ENCODE assay signal across 9 cellular contexts in genomic region chr3:138950006-138950644, GRCh38. TPM values are rescaled to one million over a fixed set of nuclear protein-coding genes. Genes with fewer than 3 reads are reported as not detected.
A peak's percentile ranks its signal among the peaks of the same experiment; 100 is the strongest.
DNase-seq lines count a peak whose midpoint lies in the region; ATAC-seq and TF ChIP-seq lines count a peak whose summit lies in the region.
"Had no signal": no experiment of that assay in that cellular context is flagged by ENCODE, and none has a peak within 500 bp of the region (broad histone marks: within the 10 kb centered on the region; RNA-seq: fewer than 3 reads in every experiment).

No MANE protein-coding gene starts in this region.

- TF ChIP-seq EP300 in esophagus muscularis mucosa (IDR thresholded peaks at IDR 0.05), result no peak

- no peaks in the 10 kb centered on the region for H3K9me3 Mint-ChIP-seq in neural progenitor cell

- intact Hi-C loops in esophagus muscularis mucosa (cut with DNase I), result no loop called here

- peaks cover 5% of the 10 kb centered on the region for H3F3A ChIP-seq in neural progenitor cell (ENCODE audit: low read depth)

- no peak for TF ChIP-seq POLR2A in esophagus muscularis mucosa (IDR thresholded peaks at IDR 0.05; ENCODE audit: low read depth)

- peaks cover 7 to 100% (median 61%) of the 10 kb centered on the region in 4 donors for H3K27me3 ChIP-seq in esophagus muscularis mucosa
- H3K27me3 ChIP-seq in neural progenitor cell, result peaks cover 100% of the 10 kb centered on the region

- 4% methylated on average over 15 of the region's 53 CpGs for WGBS in esophagus muscularis mucosa

- H3K36me3 ChIP-seq in esophagus muscularis mucosa (no peaks in the 10 kb centered on the region), neural progenitor cell (no peaks in the 10 kb centered on the region)

- DNase-seq in ELF-1 (ENCODE audit: low read depth, low spot score) (peak; percentile 73), RPMI7951 (ENCODE audit: low read depth) (peak; percentile 56), esophagus muscularis mucosa (ENCODE audit: extremely low spot score) (no peak), neural progenitor cell (ENCODE audit: low spot score) (peak; percentile 77), GM10266 (ENCODE audit: extremely low spot score) (no peak)
- no peak for DNase-seq in stimulated activated naive CD4-positive, alpha-beta T cell treated with Interleukin-2 at 50 U/mL for 16 hours (lab: John Stamatoyannopoulos, UW)

- no peak overlapping the region for H3K9ac ChIP-seq in neural progenitor cell

- H3K4me1 Mint-ChIP-seq in neural progenitor cell, result peaks cover 14% of the 10 kb centered on the region

- peak overlapping the region; percentile 93 for H3K4me2 ChIP-seq in neural progenitor cell

- no peak for ATAC-seq in HG03432 (IDR thresholded peaks at IDR 0.05; ENCODE audit: unreplicated experiment)
- no peak for ATAC-seq in GM19328 (IDR thresholded peaks at IDR 0.05; ENCODE audit: unreplicated experiment)

- H3K27ac Mint-ChIP-seq in neural progenitor cell, result no peak overlapping the region

- H3K4me3 Mint-ChIP-seq in neural progenitor cell, result peak overlapping the region; percentile 79

- TF ChIP-seq CTCF in esophagus muscularis mucosa (IDR thresholded peaks at IDR 0.05) (no peak), neural progenitor cell (IDR thresholded peaks at IDR 0.05) (no peak), GM10266 (IDR thresholded peaks at IDR 0.05; ENCODE audit: control insufficient read depth, insufficient read depth, low read depth, missing control alignments) (no peak)

- peak overlapping the region; percentile 44 to 57 (median 46) for H3K4me3 ChIP-seq in esophagus muscularis mucosa
- peak overlapping the region; percentile 51 for H3K4me3 ChIP-seq in neural progenitor cell

- H2AFZ ChIP-seq in neural progenitor cell (replicated peaks), result peak overlapping the region; percentile 93

- H3K27ac ChIP-seq in esophagus muscularis mucosa (replicated peaks in 1 of 4), result no peak overlapping the region
- no peak overlapping the region for H3K27ac ChIP-seq in neural progenitor cell

- H3K9me3 ChIP-seq in esophagus muscularis mucosa (no peaks in the 10 kb centered on the region), neural progenitor cell (ENCODE audit: low read depth) (no peaks in the 10 kb centered on the region)

- peaks cover 64% of the 10 kb centered on the region for H4K20me1 ChIP-seq in neural progenitor cell (ENCODE audit: low read depth)

- H3K27me3 Mint-ChIP-seq in neural progenitor cell (ENCODE audit: insufficient read depth, low read depth), result peaks cover 58% of the 10 kb centered on the region

- no peaks in the 10 kb centered on the region for H3K36me3 Mint-ChIP-seq in neural progenitor cell

- no peaks in the 10 kb centered on the region for H3K79me2 ChIP-seq in neural progenitor cell (ENCODE audit: low read depth)

- peaks cover 33 to 43% (median 39%) of the 10 kb centered on the region in 4 donors for H3K4me1 ChIP-seq in esophagus muscularis mucosa
- H3K4me1 ChIP-seq in neural progenitor cell, result peaks cover 27% of the 10 kb centered on the region

RNA-seq across cellular contexts. Expression of gene FOXL2NB, which starts 3.1 kb away (rescaled TPM):
- total RNA-seq in RPMI7951 (2014; rRNA removed; shearing (Covaris generic)), result under 0.01 TPM in 1 of 2 replicates, not detected in the other
- total RNA-seq in esophagus muscularis mucosa (not detected), neural progenitor cell (ENCODE audit: low replicate concordance) (0.09 TPM in 1 of 2 replicates, not detected in the other)

RNA-seq across cellular contexts. Expression of gene FOXL2, which starts 3.2 kb away (rescaled TPM):
- under 0.01 and 0.36 TPM in 2 replicates for total RNA-seq in RPMI7951 (2014; rRNA removed; shearing (Covaris generic))
- total RNA-seq in esophagus muscularis mucosa (under 1 TPM in 2 of 4 donors, not detected in 2; 0.17 to 0.26 TPM), neural progenitor cell (ENCODE audit: low replicate concordance) (not detected in 2 replicates)

RNA-seq across cellular contexts. Expression of gene PRR23A, which starts 55.9 kb away (rescaled TPM):
- total RNA-seq in RPMI7951 (2014; rRNA removed; shearing (Covaris generic)), result not detected in 2 replicates
- total RNA-seq in esophagus muscularis mucosa (not detected), neural progenitor cell (ENCODE audit: low replicate concordance) (not detected in 2 replicates)
- total RNA-seq: LHCN-M2 had no signal

Comparison
In these comparisons a context has a peak if more than half of its experiments do, and no peak if none do; other contexts are left out.
1. DNase-seq: peak in ELF-1 (single experiment), RPMI7951 (single experiment) and neural progenitor cell (single experiment); none in esophagus muscularis mucosa (single experiment), stimulated activated naive CD4-positive, alpha-beta T cell treated with Interleukin-2 at 50 U/mL for 16 hours (single experiment) and GM10266 (single experiment).